ENCODE assay signal across 13 cellular contexts in genomic region chr10:84296071-84296981, GRCh38. TPM values are rescaled to one million over a fixed set of nuclear protein-coding genes. Genes with fewer than 3 reads are reported as not detected.
DNase-seq lines count a peak whose midpoint lies in the region; ATAC-seq and TF ChIP-seq lines count a peak whose summit lies in the region.
"Had no signal": no experiment of that assay in that cellular context is flagged by ENCODE, and none has a peak within 500 bp of the region (broad histone marks: within the 10 kb centered on the region; RNA-seq: fewer than 3 reads in every experiment).

No MANE protein-coding gene starts in this region.

- in situ Hi-C loops in Panc1 (cut with HindIII; ENCODE audit: low pct_unique_long_range_greater_than_20kb, low sequenced_read_pairs): no loop called here

- H3K9me3 ChIP-seq in Panc1 (ENCODE audit: control insufficient read depth, insufficient read depth, low read depth, low read length): no peaks in the 10 kb centered on the region
- H3K9me3 ChIP-seq in mesodermal cell (ENCODE audit: control insufficient read depth, low read length): no peaks in the 10 kb centered on the region

- CTCF ChIA-PET in Panc1 (lab: Charles Lee): no interaction called here

- intact Hi-C loops in Panc1 (cut with micrococcal nuclease; ENCODE audit: unreplicated experiment): no loop called here

- TF ChIP-seq CTCF in Panc1 (IDR thresholded peaks at IDR 0.05): no peak

- no TSS peak for BruUV-seq in Panc1 (replicated peaks; lab: Mats Ljungman, UMichigan)

- POLR2A ChIA-PET in Panc1 (lab: Charles Lee): no interaction called here

- H3K4me3 ChIP-seq in Panc1 (ENCODE audit: low read depth in 2 of 2, low read length in 2 of 2): no peak overlapping the region
- no peak overlapping the region for H3K4me3 ChIP-seq in mesodermal cell (ENCODE audit: extremely low read depth, insufficient read depth, low read length, poor library complexity, severe bottlenecking)

- peak; percentile 53; the same call in 1 of the 2 replicates for ATAC-seq in Panc1
- peak; percentile 33 for ATAC-seq in esophagus mucosa
- no peak for ATAC-seq in GM21737 (IDR thresholded peaks at IDR 0.05; ENCODE audit: unreplicated experiment)
- ATAC-seq in GM18858 (IDR thresholded peaks at IDR 0.05; ENCODE audit: unreplicated experiment): no peak
- ATAC-seq: activated CD8-positive, alpha-beta memory T cell treated with anti-CD3 and anti-CD28 coated beads, Interleukin-2, amount 10 ng/mL, durations not matched to agents 7 days and 5 days had no signal

- no peaks in the 10 kb centered on the region for H3K36me3 ChIP-seq in Panc1 (ENCODE audit: control insufficient read depth, insufficient read depth, low read length)
- H3K36me3 ChIP-seq in mesodermal cell (ENCODE audit: control insufficient read depth, insufficient read depth, low read length): no peaks in the 10 kb centered on the region

- H3K27me3 ChIP-seq in Panc1 (ENCODE audit: control insufficient read depth, insufficient read depth, low read length): peaks cover 3% of the 10 kb centered on the region; the same call in 1 of the 2 replicates

- WGBS in mesodermal cell (ENCODE audit: insufficient coverage in 2 of 2), 2 experiments: 56 to 78% methylated on average over 4 to 7 of the region's 10 CpGs

- H3K27ac ChIP-seq in Panc1 (ENCODE audit: low read length): no peak overlapping the region
- peak overlapping the region; percentile 92 for H3K27ac ChIP-seq in mesodermal cell (ENCODE audit: low read depth, low read length, severe bottlenecking)

- peak; percentile 82 for DNase-seq in Daoy (ENCODE audit: low read depth)
- no peak for DNase-seq in Panc1 (ENCODE audit: low read depth, low spot score)
- DNase-seq in NAMALWA (ENCODE audit: low spot score): no peak
- DNase-seq in NCI-H146 (lab: John Stamatoyannopoulos, UW): no peak
- DNase-seq: activated CD8-positive, alpha-beta memory T cell treated with anti-CD3 and anti-CD28 coated beads, Interleukin-2, amount 10 ng/mL, durations not matched to agents 7 days and 5 days; midbrain; NCI-H345; stimulated activated CD4-positive, alpha-beta T cell treated with anti-CD3 and anti-CD28 coated beads, Interleukin-15, amount 100 ng/mL, for 24 hours; T-helper 1 cell had no signal

- H3K4me1 ChIP-seq in Panc1 (ENCODE audit: control insufficient read depth, insufficient read depth, low read length) (no peaks in the 10 kb centered on the region), mesodermal cell (ENCODE audit: control insufficient read depth, insufficient read depth, low read length, poor library complexity, severe bottlenecking) (peaks cover 43% of the 10 kb centered on the region)

RNA-seq across cellular contexts. Expression of gene CCSER2, which starts 32.1 kb away (rescaled TPM):
- 10.4 and 11.5 TPM in 2 replicates for total RNA-seq in Daoy (2014; rRNA removed; shearing (Covaris generic))
- 63.7 TPM for total RNA-seq in Panc1 (2021; ENCODE audit: unreplicated experiment)
- 19.6 TPM for polyA plus RNA-seq in Panc1 (2012; ENCODE audit: insufficient read length)
- total RNA-seq in esophagus mucosa: 43.4 TPM
- polyA plus RNA-seq in mesodermal cell (2013, experiment 1 of 2): 54.0 TPM
- polyA plus RNA-seq in mesodermal cell (2013, experiment 2 of 2): 58.1 TPM

RNA-seq across cellular contexts. Expression of gene RGR, which starts 51.5 kb away (rescaled TPM):
- total RNA-seq in Daoy (2014; rRNA removed; shearing (Covaris generic)): not detected in 2 replicates
- total RNA-seq in Panc1 (2021; ENCODE audit: unreplicated experiment) (not detected), esophagus mucosa (not detected)
- not detected for polyA plus RNA-seq in Panc1 (2012; ENCODE audit: insufficient read length)
- not detected for polyA plus RNA-seq in mesodermal cell (2013, experiment 1 of 2)
- polyA plus RNA-seq in mesodermal cell (2013, experiment 2 of 2): not detected
- total RNA-seq: activated CD8-positive, alpha-beta memory T cell treated with anti-CD3 and anti-CD28 coated beads, Interleukin-2, amount 10 ng/mL, durations not matched to agents 7 days and 5 days had no signal

RNA-seq across cellular contexts. Expression of gene LRIT1, which starts 55.0 kb away (rescaled TPM):
- total RNA-seq in Daoy (2014; rRNA removed; shearing (Covaris generic)): not detected in 2 replicates
- not detected for total RNA-seq in Panc1 (2021; ENCODE audit: unreplicated experiment)
- polyA plus RNA-seq in Panc1 (2012; ENCODE audit: insufficient read length): not detected
- total RNA-seq in esophagus mucosa: not detected
- not detected for polyA plus RNA-seq in mesodermal cell (2013, experiment 1 of 2)
- polyA plus RNA-seq in mesodermal cell (2013, experiment 2 of 2): not detected
- total RNA-seq: activated CD8-positive, alpha-beta memory T cell treated with anti-CD3 and anti-CD28 coated beads, Interleukin-2, amount 10 ng/mL, durations not matched to agents 7 days and 5 days had no signal

Comparison
In these comparisons a context has a peak if more than half of its experiments do, and no peak if none do; other contexts are left out.
1. ATAC-seq: peak in Panc1 (single experiment) and esophagus mucosa (single experiment); none in GM21737 (single experiment) and GM18858 (single experiment).